Comparison of ENCODE assay signal across 20 cellular contexts in genomic region chr1:61687901-61688300, GRCh38.
"Had no signal": no experiment of that assay in that cellular context is flagged by ENCODE, and none has a peak within 500 bp of the region (broad histone marks: within the 10 kb centered on the region; RNA-seq: fewer than 3 reads in every experiment).

No MANE protein-coding gene starts in this region.

- H3K27ac Mint-ChIP-seq: activated CD4-positive, alpha-beta T cell treated with anti-CD3 and anti-CD28 coated beads, Interleukin-2, amount 10 ng/mL, durations not matched to agents 24 days and 14 days; activated CD8-positive, alpha-beta T cell treated with anti-CD3 and anti-CD28 coated beads for 36 hours; activated naive CD4-positive, alpha-beta T cell treated with anti-CD3 and anti-CD28 coated beads for 36 hours; memory B cell; T-helper 1 cell treated with Interleukin-12 subunit alpha and Interleukin-12 subunit beta and Interleukin-4 antibody, amounts not matched to agents 30 μg/mL and 1 μg/mL, for 36 hours had no signal

- H3K27me3 Mint-ChIP-seq: activated CD4-positive, alpha-beta T cell treated with anti-CD3 and anti-CD28 coated beads, Interleukin-2, amount 10 ng/mL, durations not matched to agents 24 days and 14 days; activated CD8-positive, alpha-beta T cell treated with anti-CD3 and anti-CD28 coated beads for 36 hours; memory B cell; naive B cell had no signal

- DNase-seq: activated CD4-positive, alpha-beta T cell treated with anti-CD3 and anti-CD28 coated beads, Interleukin-2, amount 10 ng/mL, durations not matched to agents 24 days and 14 days; activated CD8-positive, alpha-beta T cell treated with anti-CD3 and anti-CD28 coated beads for 36 hours; activated naive CD4-positive, alpha-beta T cell treated with anti-CD3 and anti-CD28 coated beads for 36 hours; activated T-cell treated with anti-CD3 and anti-CD28 coated beads, Interleukin-2, amount 50 U/mL, for 1 hour; aorta; cerebellar nuclear complex; effector CD8-positive, alpha-beta T cell; heart left ventricle; left ventricle myocardium superior; naive B cell; stimulated activated naive CD8-positive, alpha-beta T cell treated with anti-CD3 and anti-CD28 coated beads, Interleukin-15, Interleukin-2, amounts not matched to agents 100 U/mL and 50 U/mL, for 24 hours; substantia nigra; tibial artery had no signal

- H3K9me3 Mint-ChIP-seq: activated CD4-positive, alpha-beta T cell treated with anti-CD3 and anti-CD28 coated beads, Interleukin-2, amount 10 ng/mL, durations not matched to agents 24 days and 14 days; activated CD8-positive, alpha-beta T cell treated with anti-CD3 and anti-CD28 coated beads for 36 hours; activated naive CD4-positive, alpha-beta T cell treated with anti-CD3 and anti-CD28 coated beads for 36 hours; memory B cell; naive B cell; neural crest cell; T-helper 1 cell treated with Interleukin-12 subunit alpha and Interleukin-12 subunit beta and Interleukin-4 antibody, amounts not matched to agents 30 μg/mL and 1 μg/mL, for 36 hours had no signal

- H3K27me3 ChIP-seq: gastroesophageal sphincter, heart left ventricle, right atrium auricular region, tibial artery, vagina had no signal

- H3K4me1 Mint-ChIP-seq: memory B cell, neural crest cell had no signal

- H3K27ac ChIP-seq: gastroesophageal sphincter, heart left ventricle, prostate gland, right atrium auricular region, tibial artery, vagina had no signal

- H3K4me3 ChIP-seq: gastroesophageal sphincter, heart left ventricle, prostate gland, right atrium auricular region, tibial artery, vagina had no signal

- H3K4me3 Mint-ChIP-seq: activated CD4-positive, alpha-beta T cell treated with anti-CD3 and anti-CD28 coated beads, Interleukin-2, amount 10 ng/mL, durations not matched to agents 24 days and 14 days; activated CD8-positive, alpha-beta T cell treated with anti-CD3 and anti-CD28 coated beads for 36 hours; activated naive CD4-positive, alpha-beta T cell treated with anti-CD3 and anti-CD28 coated beads for 36 hours; memory B cell; naive B cell; neural crest cell; T-helper 1 cell treated with Interleukin-12 subunit alpha and Interleukin-12 subunit beta and Interleukin-4 antibody, amounts not matched to agents 30 μg/mL and 1 μg/mL, for 36 hours had no signal

- H3K4me1 ChIP-seq: gastroesophageal sphincter, heart left ventricle, prostate gland, right atrium auricular region had no signal

- H3K9me3 ChIP-seq: gastroesophageal sphincter, heart left ventricle, prostate gland, right atrium auricular region, tibial artery, vagina had no signal

- H3K36me3 ChIP-seq: prostate gland had no signal
